ENCODE assay signal across 13 cellular contexts in the genomic region with DNA sequence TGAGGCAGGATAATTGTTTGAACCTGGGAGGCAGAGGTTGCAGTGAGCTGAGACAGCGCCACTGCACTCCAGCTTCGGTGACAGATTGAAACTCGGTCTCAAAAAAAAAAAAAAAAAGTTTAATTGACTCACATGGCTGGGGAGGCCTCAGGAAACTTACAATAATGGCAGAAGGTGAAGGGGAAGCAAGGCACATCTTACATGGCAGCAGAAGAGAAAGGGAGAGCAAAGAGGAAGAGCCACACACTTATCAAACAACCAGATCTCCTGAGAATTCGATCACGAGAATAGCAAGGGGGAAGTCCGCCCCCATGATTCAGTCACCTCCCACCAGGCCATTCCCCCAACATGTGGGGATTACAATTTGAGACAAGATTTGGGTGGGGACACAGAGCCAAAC. TPM values are rescaled to one million over a fixed set of nuclear protein-coding genes. Genes with fewer than 3 reads are reported as not detected.
"Had no signal": no experiment of that assay in that cellular context is flagged by ENCODE, and none has a peak within 500 bp of the region (broad histone marks: within the 10 kb centered on the region; RNA-seq: fewer than 3 reads in every experiment).

No MANE protein-coding gene starts in this region.

RNA-seq across cellular contexts. Expression of a gene that starts 17.8 kb away (rescaled TPM):
- total RNA-seq: activated CD4-positive, alpha-beta memory T cell treated with anti-CD3 and anti-CD28 coated beads, Interleukin-2, amount 10 ng/mL, durations not matched to agents 7 days and 5 days; activated CD4-positive, alpha-beta T cell treated with anti-CD3 and anti-CD28 coated beads for 36 hours; activated CD4-positive, alpha-beta T cell treated with anti-CD3 and anti-CD28 coated beads, Interleukin-2, amount 10 ng/mL, durations not matched to agents 7 days and 5 days; activated CD8-positive, alpha-beta memory T cell treated with anti-CD3 and anti-CD28 coated beads, Interleukin-2, amount 10 ng/mL, durations not matched to agents 7 days and 5 days; activated CD8-positive, alpha-beta T cell treated with anti-CD3 and anti-CD28 coated beads, Interleukin-2, amount 10 ng/mL, durations not matched to agents 7 days and 5 days; activated naive CD8-positive, alpha-beta T cell treated with anti-CD3 and anti-CD28 coated beads, Interleukin-2, amount 10 ng/mL, durations not matched to agents 7 days and 5 days; ascending aorta; bronchial epithelial cell; T-cell; T-helper 1 cell treated with Interleukin-12 subunit alpha and Interleukin-12 subunit beta and Interleukin-4 antibody, amounts not matched to agents 30 ng/mL and 1 ng/mL, for 36 hours; T-helper 17 cell; T-helper 2 cell treated with Interferon-gamma antibody and Interleukin-4, amounts not matched to agents 100 ng/mL and 5 ng/mL, for 36 hours; WTC11 had no signal

RNA-seq across cellular contexts. Expression of a gene that starts 37.0 kb away (rescaled TPM):
- total RNA-seq: activated CD8-positive, alpha-beta memory T cell treated with anti-CD3 and anti-CD28 coated beads, Interleukin-2, amount 10 ng/mL, durations not matched to agents 7 days and 5 days; T-helper 1 cell treated with Interleukin-12 subunit alpha and Interleukin-12 subunit beta and Interleukin-4 antibody, amounts not matched to agents 30 ng/mL and 1 ng/mL, for 36 hours; T-helper 2 cell treated with Interferon-gamma antibody and Interleukin-4, amounts not matched to agents 100 ng/mL and 5 ng/mL, for 36 hours had no signal
